Comparison of ENCODE assay signal across 1 cellular context in the genomic region with DNA sequence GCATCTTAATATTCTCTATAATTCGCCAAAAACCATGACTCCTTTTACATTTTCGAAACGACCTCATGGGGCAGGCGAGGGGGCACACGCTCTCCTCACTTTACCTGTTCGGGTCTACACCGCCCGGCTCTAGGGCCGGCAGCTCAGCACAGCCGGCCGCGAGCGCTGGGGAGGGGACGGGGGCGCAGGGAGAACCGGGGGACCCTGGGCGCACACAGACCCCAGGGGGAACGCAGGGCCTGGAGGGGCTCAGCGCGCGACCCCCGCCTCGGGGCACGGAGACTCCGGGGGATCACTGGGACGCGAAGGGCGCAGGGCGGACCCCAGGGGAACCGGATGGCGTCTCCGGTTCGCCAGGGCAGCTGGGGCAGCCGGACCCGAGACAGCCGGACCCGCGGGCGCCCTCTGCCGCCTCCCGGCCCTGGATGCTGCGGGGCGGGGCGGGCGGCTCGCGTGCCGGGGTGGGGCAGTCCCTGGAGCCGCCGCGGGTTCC.
A peak's percentile ranks its signal among the peaks of the same experiment; 100 is the strongest.
TF ChIP-seq lines count a peak whose summit lies in the region.

A gene (plus strand): TSS at position 482 of the 493 bp plus-strand sequence. CDS start 22,189 bp downstream, outside the sequence.

TF ChIP-seq in HepG2, 621 proteins besides CTCF, POLR2A, EP300 and RAD21 (continued from another document and continues in another):
- TF ChIP-seq SIX1 (CRISPR knock-in tag; IDR thresholded peaks at IDR 0.05; ENCODE audit: borderline replicate concordance) (no peak), CENPT (CRISPR knock-in tag; IDR thresholded peaks at IDR 0.05; ENCODE audit: low read depth) (no peak), ZNF367 (CRISPR knock-in tag; IDR thresholded peaks at IDR 0.05; ENCODE audit: borderline replicate concordance) (no peak), ZNF121 (CRISPR knock-in tag; IDR thresholded peaks at IDR 0.05) (no peak), CBFB (CRISPR knock-in tag; IDR thresholded peaks at IDR 0.05) (no peak), RFXANK (CRISPR knock-in tag; IDR thresholded peaks at IDR 0.05) (no peak), KLF6 (CRISPR knock-in tag; IDR thresholded peaks at IDR 0.05) (no peak), ZNF557 (CRISPR knock-in tag; IDR thresholded peaks at IDR 0.05) (no peak), MED1 (CRISPR knock-in tag; IDR thresholded peaks at IDR 0.05) (no peak), ATM (IDR thresholded peaks at IDR 0.05; ENCODE audit: borderline replicate concordance) (no peak), TEAD3 (CRISPR knock-in tag; optimal IDR thresholded peaks at IDR 0.05; ENCODE audit: borderline replicate concordance) (no peak), ZNF558 (CRISPR knock-in tag; IDR thresholded peaks at IDR 0.05; ENCODE audit: borderline replicate concordance) (no peak), IKZF1 (IDR thresholded peaks at IDR 0.05) (no peak), SP2 (CRISPR knock-in tag; IDR thresholded peaks at IDR 0.05) (no peak), ZNF264 (CRISPR knock-in tag; IDR thresholded peaks at IDR 0.05) (no peak), RBM39 (IDR thresholded peaks at IDR 0.05; ENCODE audit: low read depth, low read length, poor library complexity, severe bottlenecking) (no peak), ZNF780A (CRISPR knock-in tag; IDR thresholded peaks at IDR 0.05) (no peak), ZBTB7B (CRISPR knock-in tag; IDR thresholded peaks at IDR 0.05) (peak; percentile 45; the same call in 1 of the 2 replicates), KDM5B (CRISPR knock-in tag; IDR thresholded peaks at IDR 0.05; ENCODE audit: borderline replicate concordance) (peak; percentile 31; the same call in 1 of the 2 replicates), SOX13 (IDR thresholded peaks at IDR 0.05) (no peak), SOX13 (CRISPR knock-in tag; conservative IDR thresholded peaks at IDR 0.05 in 1 of 2, IDR thresholded peaks at IDR 0.05 in 1 of 2) (no peak), MTF2 (CRISPR knock-in tag; IDR thresholded peaks at IDR 0.05; ENCODE audit: borderline replicate concordance) (no peak), ZNF781 (CRISPR knock-in tag; IDR thresholded peaks at IDR 0.05; ENCODE audit: borderline replicate concordance, not compliant biosample characterization) (no peak), ZNF543 (CRISPR knock-in tag; IDR thresholded peaks at IDR 0.05) (no peak), ZFP82 (CRISPR knock-in tag; IDR thresholded peaks at IDR 0.05; ENCODE audit: borderline replicate concordance) (no peak), KAT8 (CRISPR knock-in tag; IDR thresholded peaks at IDR 0.05) (no peak), NONO (IDR thresholded peaks at IDR 0.05) (no peak), NONO (CRISPR knock-in tag; conservative IDR thresholded peaks at IDR 0.05) (0 out of 2 replicates have a peak, but pooled peaks have one; percentile 23), ZNF256 (CRISPR knock-in tag; conservative IDR thresholded peaks at IDR 0.05) (no peak), PAF1 (CRISPR knock-in tag; IDR thresholded peaks at IDR 0.05) (no peak), ZNF570 (CRISPR knock-in tag; IDR thresholded peaks at IDR 0.05; ENCODE audit: borderline replicate concordance) (no peak), NCOA1 (CRISPR knock-in tag; IDR thresholded peaks at IDR 0.05) (no peak), SRF (IDR thresholded peaks at IDR 0.05; ENCODE audit: low read depth, low read length) (no peak), HOXA3 (CRISPR knock-in tag; IDR thresholded peaks at IDR 0.05) (peak; percentile 20; the same call in 1 of the 2 replicates), SRSF1 (optimal IDR thresholded peaks at IDR 0.05; ENCODE audit: low read depth, low read length) (no peak), ZNF777 (CRISPR knock-in tag; IDR thresholded peaks at IDR 0.05) (peak; percentile 22), ZNF709 (CRISPR knock-in tag; IDR thresholded peaks at IDR 0.05) (no peak), HMGA1 (CRISPR knock-in tag; conservative IDR thresholded peaks at IDR 0.05) (no peak), MBD4 (IDR thresholded peaks at IDR 0.05; ENCODE audit: borderline replicate concordance, low read length) (no peak), MAFG (CRISPR knock-in tag; IDR thresholded peaks at IDR 0.05) (no peak), ZNF776 (CRISPR knock-in tag; IDR thresholded peaks at IDR 0.05) (no peak), TBX3 (IDR thresholded peaks at IDR 0.05; ENCODE audit: borderline replicate concordance) (no peak), ZNF878 (CRISPR knock-in tag; IDR thresholded peaks at IDR 0.05) (no peak), DPF2 (CRISPR knock-in tag; IDR thresholded peaks at IDR 0.05; ENCODE audit: borderline replicate concordance, low read depth) (no peak), KLF15 (CRISPR knock-in tag; IDR thresholded peaks at IDR 0.05; ENCODE audit: borderline replicate concordance) (no peak), STAT5B (CRISPR knock-in tag; IDR thresholded peaks at IDR 0.05) (no peak), PHF5A (CRISPR knock-in tag; IDR thresholded peaks at IDR 0.05; ENCODE audit: low read depth, unreplicated experiment) (no peak), NR2F1 (CRISPR knock-in tag; IDR thresholded peaks at IDR 0.05) (no peak), ZBTB21 (CRISPR knock-in tag; IDR thresholded peaks at IDR 0.05) (no peak), ZNF775 (CRISPR knock-in tag; IDR thresholded peaks at IDR 0.05; ENCODE audit: borderline replicate concordance) (no peak), ZNF629 (CRISPR knock-in tag; conservative IDR thresholded peaks at IDR 0.05) (no peak), ZNF891 (CRISPR knock-in tag; IDR thresholded peaks at IDR 0.05) (no peak), ZNF678 (CRISPR knock-in tag; IDR thresholded peaks at IDR 0.05) (no peak), GATA4 (IDR thresholded peaks at IDR 0.05; ENCODE audit: borderline replicate concordance, low read depth) (no peak), ZNF331 (CRISPR knock-in tag; IDR thresholded peaks at IDR 0.05) (no peak), STAG1 (CRISPR knock-in tag; IDR thresholded peaks at IDR 0.05) (peak; percentile 32; the same call in 1 of the 2 replicates), HDAC6 (IDR thresholded peaks at IDR 0.05; ENCODE audit: low read depth, low read length) (no peak)
- TF ChIP-seq, protein P1, sequence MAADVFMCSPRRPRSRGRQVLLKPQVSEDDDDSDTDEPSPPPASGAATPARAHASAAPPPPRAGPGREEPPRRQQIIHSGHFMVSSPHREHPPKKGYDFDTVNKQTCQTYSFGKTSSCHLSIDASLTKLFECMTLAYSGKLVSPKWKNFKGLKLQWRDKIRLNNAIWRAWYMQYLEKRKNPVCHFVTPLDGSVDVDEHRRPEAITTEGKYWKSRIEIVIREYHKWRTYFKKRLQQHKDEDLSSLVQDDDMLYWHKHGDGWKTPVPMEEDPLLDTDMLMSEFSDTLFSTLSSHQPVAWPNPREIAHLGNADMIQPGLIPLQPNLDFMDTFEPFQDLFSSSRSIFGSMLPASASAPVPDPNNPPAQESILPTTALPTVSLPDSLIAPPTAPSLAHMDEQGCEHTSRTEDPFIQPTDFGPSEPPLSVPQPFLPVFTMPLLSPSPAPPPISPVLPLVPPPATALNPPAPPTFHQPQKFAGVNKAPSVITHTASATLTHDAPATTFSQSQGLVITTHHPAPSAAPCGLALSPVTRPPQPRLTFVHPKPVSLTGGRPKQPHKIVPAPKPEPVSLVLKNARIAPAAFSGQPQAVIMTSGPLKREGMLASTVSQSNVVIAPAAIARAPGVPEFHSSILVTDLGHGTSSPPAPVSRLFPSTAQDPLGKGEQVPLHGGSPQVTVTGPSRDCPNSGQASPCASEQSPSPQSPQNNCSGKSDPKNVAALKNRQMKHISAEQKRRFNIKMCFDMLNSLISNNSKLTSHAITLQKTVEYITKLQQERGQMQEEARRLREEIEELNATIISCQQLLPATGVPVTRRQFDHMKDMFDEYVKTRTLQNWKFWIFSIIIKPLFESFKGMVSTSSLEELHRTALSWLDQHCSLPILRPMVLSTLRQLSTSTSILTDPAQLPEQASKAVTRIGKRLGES (CRISPR knock-in tag; IDR thresholded peaks at IDR 0.05; ENCODE audit: borderline replicate concordance) = no peak
- TF ChIP-seq, protein P2, sequence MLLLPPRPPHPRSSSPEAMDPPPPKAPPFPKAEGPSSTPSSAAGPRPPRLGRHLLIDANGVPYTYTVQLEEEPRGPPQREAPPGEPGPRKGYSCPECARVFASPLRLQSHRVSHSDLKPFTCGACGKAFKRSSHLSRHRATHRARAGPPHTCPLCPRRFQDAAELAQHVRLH (CRISPR knock-in tag; IDR thresholded peaks at IDR 0.05; ENCODE audit: borderline replicate concordance, low read depth) = no peak
- TF ChIP-seq, protein P3, sequence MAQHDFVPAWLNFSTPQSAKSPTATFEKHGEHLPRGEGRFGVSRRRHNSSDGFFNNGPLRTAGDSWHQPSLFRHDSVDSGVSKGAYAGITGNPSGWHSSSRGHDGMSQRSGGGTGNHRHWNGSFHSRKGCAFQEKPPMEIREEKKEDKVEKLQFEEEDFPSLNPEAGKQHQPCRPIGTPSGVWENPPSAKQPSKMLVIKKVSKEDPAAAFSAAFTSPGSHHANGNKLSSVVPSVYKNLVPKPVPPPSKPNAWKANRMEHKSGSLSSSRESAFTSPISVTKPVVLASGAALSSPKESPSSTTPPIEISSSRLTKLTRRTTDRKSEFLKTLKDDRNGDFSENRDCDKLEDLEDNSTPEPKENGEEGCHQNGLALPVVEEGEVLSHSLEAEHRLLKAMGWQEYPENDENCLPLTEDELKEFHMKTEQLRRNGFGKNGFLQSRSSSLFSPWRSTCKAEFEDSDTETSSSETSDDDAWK (CRISPR knock-in tag; IDR thresholded peaks at IDR 0.05) = no peak
- TF ChIP-seq, protein P4, sequence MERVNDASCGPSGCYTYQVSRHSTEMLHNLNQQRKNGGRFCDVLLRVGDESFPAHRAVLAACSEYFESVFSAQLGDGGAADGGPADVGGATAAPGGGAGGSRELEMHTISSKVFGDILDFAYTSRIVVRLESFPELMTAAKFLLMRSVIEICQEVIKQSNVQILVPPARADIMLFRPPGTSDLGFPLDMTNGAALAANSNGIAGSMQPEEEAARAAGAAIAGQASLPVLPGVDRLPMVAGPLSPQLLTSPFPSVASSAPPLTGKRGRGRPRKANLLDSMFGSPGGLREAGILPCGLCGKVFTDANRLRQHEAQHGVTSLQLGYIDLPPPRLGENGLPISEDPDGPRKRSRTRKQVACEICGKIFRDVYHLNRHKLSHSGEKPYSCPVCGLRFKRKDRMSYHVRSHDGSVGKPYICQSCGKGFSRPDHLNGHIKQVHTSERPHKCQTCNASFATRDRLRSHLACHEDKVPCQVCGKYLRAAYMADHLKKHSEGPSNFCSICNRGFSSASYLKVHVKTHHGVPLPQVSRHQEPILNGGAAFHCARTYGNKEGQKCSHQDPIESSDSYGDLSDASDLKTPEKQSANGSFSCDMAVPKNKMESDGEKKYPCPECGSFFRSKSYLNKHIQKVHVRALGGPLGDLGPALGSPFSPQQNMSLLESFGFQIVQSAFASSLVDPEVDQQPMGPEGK (CRISPR knock-in tag; IDR thresholded peaks at IDR 0.05) = peak; percentile 43; the same call in 1 of the 2 replicates
- TF ChIP-seq, protein P5, sequence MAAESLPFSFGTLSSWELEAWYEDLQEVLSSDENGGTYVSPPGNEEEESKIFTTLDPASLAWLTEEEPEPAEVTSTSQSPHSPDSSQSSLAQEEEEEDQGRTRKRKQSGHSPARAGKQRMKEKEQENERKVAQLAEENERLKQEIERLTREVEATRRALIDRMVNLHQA (CRISPR knock-in tag; IDR thresholded peaks at IDR 0.05) = no peak
- TF ChIP-seq, protein P6, sequence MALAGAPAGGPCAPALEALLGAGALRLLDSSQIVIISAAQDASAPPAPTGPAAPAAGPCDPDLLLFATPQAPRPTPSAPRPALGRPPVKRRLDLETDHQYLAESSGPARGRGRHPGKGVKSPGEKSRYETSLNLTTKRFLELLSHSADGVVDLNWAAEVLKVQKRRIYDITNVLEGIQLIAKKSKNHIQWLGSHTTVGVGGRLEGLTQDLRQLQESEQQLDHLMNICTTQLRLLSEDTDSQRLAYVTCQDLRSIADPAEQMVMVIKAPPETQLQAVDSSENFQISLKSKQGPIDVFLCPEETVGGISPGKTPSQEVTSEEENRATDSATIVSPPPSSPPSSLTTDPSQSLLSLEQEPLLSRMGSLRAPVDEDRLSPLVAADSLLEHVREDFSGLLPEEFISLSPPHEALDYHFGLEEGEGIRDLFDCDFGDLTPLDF (CRISPR knock-in tag; IDR thresholded peaks at IDR 0.05) = no peak
- TF ChIP-seq, protein P7, sequence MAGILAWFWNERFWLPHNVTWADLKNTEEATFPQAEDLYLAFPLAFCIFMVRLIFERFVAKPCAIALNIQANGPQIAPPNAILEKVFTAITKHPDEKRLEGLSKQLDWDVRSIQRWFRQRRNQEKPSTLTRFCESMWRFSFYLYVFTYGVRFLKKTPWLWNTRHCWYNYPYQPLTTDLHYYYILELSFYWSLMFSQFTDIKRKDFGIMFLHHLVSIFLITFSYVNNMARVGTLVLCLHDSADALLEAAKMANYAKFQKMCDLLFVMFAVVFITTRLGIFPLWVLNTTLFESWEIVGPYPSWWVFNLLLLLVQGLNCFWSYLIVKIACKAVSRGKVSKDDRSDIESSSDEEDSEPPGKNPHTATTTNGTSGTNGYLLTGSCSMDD (CRISPR knock-in tag; IDR thresholded peaks at IDR 0.05) = no peak
- TF ChIP-seq, protein P8, sequence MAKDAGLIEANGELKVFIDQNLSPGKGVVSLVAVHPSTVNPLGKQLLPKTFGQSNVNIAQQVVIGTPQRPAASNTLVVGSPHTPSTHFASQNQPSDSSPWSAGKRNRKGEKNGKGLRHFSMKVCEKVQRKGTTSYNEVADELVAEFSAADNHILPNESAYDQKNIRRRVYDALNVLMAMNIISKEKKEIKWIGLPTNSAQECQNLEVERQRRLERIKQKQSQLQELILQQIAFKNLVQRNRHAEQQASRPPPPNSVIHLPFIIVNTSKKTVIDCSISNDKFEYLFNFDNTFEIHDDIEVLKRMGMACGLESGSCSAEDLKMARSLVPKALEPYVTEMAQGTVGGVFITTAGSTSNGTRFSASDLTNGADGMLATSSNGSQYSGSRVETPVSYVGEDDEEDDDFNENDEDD (CRISPR knock-in tag; IDR thresholded peaks at IDR 0.05; ENCODE audit: borderline replicate concordance) = no peak
- TF ChIP-seq, protein P9, sequence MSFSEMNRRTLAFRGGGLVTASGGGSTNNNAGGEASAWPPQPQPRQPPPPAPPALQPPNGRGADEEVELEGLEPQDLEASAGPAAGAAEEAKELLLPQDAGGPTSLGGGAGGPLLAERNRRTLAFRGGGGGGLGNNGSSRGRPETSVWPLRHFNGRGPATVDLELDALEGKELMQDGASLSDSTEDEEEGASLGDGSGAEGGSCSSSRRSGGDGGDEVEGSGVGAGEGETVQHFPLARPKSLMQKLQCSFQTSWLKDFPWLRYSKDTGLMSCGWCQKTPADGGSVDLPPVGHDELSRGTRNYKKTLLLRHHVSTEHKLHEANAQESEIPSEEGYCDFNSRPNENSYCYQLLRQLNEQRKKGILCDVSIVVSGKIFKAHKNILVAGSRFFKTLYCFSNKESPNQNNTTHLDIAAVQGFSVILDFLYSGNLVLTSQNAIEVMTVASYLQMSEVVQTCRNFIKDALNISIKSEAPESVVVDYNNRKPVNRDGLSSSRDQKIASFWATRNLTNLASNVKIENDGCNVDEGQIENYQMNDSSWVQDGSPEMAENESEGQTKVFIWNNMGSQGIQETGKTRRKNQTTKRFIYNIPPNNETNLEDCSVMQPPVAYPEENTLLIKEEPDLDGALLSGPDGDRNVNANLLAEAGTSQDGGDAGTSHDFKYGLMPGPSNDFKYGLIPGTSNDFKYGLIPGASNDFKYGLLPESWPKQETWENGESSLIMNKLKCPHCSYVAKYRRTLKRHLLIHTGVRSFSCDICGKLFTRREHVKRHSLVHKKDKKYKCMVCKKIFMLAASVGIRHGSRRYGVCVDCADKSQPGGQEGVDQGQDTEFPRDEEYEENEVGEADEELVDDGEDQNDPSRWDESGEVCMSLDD (CRISPR knock-in tag; IDR thresholded peaks at IDR 0.05; ENCODE audit: borderline replicate concordance) = peak; percentile 40; the same call in 1 of the 2 replicates
